Comparison of ENCODE assay signal across 9 cellular contexts in the genomic region with DNA sequence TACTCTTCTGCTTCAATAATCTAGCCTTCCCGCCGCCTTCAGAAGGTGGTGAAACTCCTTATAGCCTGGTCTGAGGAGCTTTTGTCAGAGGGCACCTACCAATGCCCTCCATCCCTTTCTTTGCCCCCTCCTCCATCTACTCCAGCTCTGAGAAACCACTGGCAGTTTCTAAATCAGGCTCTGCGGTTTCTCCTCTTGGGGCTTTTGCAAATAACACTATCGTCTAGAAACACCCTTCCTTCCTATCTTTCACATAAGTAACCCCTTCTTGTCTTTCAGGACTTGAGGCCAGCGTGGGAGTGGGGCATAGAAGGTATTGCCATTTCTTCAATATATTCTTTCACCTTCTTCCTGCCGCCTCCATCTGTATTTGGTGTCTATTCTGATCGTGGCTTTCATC. TPM values are rescaled to one million over a fixed set of nuclear protein-coding genes. Genes with fewer than 3 reads are reported as not detected.
DNase-seq lines count a peak whose midpoint lies in the region; ATAC-seq and TF ChIP-seq lines count a peak whose summit lies in the region.
"Had no signal": no experiment of that assay in that cellular context is flagged by ENCODE, and none has a peak within 500 bp of the region (broad histone marks: within the 10 kb centered on the region; RNA-seq: fewer than 3 reads in every experiment).

No MANE protein-coding gene starts in this region.

- peak overlapping the region; percentile 94 to 99 (median 97) for H3K27ac Mint-ChIP-seq in CD8-positive, alpha-beta memory T cell
- H3K27ac Mint-ChIP-seq in activated B cell treated with CpG ODN at 0.5 μM for 24 hours: peak overlapping the region; percentile 41
- peak overlapping the region; percentile 92 to 99 (median 96) for H3K27ac Mint-ChIP-seq in naive thymus-derived CD4-positive, alpha-beta T cell

- H3F3A ChIP-seq in SK-N-SH (replicated peaks; ENCODE audit: insufficient read depth): no peaks in the 10 kb centered on the region

- no peak overlapping the region for H3K4me2 ChIP-seq in SK-N-SH

- peak in 4 of 5 donors; percentile 2 to 48 (median 37) for DNase-seq in CD8-positive, alpha-beta memory T cell
- DNase-seq in HL-60 (ENCODE audit: low read depth in 1 of 2, low spot score in 1 of 2): peak in 1 of 2 experiments; percentile 87
- DNase-seq in activated B cell treated with CpG ODN at 0.5 μM for 24 hours: no peak
- DNase-seq in naive thymus-derived CD4-positive, alpha-beta T cell: peak in 7 of 9 donors; percentile 18 to 44 (median 32)
- DNase-seq in T1000 (lab: John Stamatoyannopoulos, UW): no peak
- DNase-seq in transverse colon: no peak
- DNase-seq in SK-N-SH: no peak

- peaks cover 0 to 3% (median 0%) of the 10 kb centered on the region in 3 donors for H3K36me3 Mint-ChIP-seq in CD8-positive, alpha-beta memory T cell
- H3K36me3 Mint-ChIP-seq in activated B cell treated with CpG ODN at 0.5 μM for 24 hours (ENCODE audit: low read depth): no peaks in the 10 kb centered on the region
- H3K36me3 Mint-ChIP-seq in naive thymus-derived CD4-positive, alpha-beta T cell: no peaks in the 10 kb centered on the region

- no peak for TF ChIP-seq POLR2A in transverse colon (IDR thresholded peaks at IDR 0.05)

- H3K4me3 ChIP-seq in CD8-positive, alpha-beta memory T cell (ENCODE audit: low read length): peak overlapping the region; percentile 65
- H3K4me3 ChIP-seq in HL-60 (replicated peaks; ENCODE audit: insufficient read depth, low read length) (peak overlapping the region; percentile 30), transverse colon (no peak overlapping the region), SK-N-SH (ENCODE audit: low read depth in 2 of 2, low read length in 1 of 2) (no peak overlapping the region)
- H3K4me3 ChIP-seq in naive thymus-derived CD4-positive, alpha-beta T cell (ENCODE audit: low read length): peak overlapping the region; percentile 73

- TF ChIP-seq CTCF in HL-60 (IDR thresholded peaks at IDR 0.05; ENCODE audit: insufficient read depth, low read length) (no peak), activated B cell treated with CpG ODN at 0.5 μM for 24 hours (IDR thresholded peaks at IDR 0.05) (no peak), transverse colon (IDR thresholded peaks at IDR 0.05) (no peak), SK-N-SH (IDR thresholded peaks at IDR 0.05) (no peak)

- peaks cover 0 to 3% (median 0%) of the 10 kb centered on the region in 5 donors for H3K9me3 Mint-ChIP-seq in CD8-positive, alpha-beta memory T cell
- H3K9me3 Mint-ChIP-seq in activated B cell treated with CpG ODN at 0.5 μM for 24 hours: no peaks in the 10 kb centered on the region
- peaks cover 0 to 3% (median 0%) of the 10 kb centered on the region in 11 donors for H3K9me3 Mint-ChIP-seq in naive thymus-derived CD4-positive, alpha-beta T cell

- no peaks in the 10 kb centered on the region for H3K27me3 ChIP-seq in CD8-positive, alpha-beta memory T cell (ENCODE audit: insufficient read depth, low read length, poor library complexity, severe bottlenecking)
- H3K27me3 ChIP-seq in HL-60 (ENCODE audit: insufficient read depth, poor library complexity, severe bottlenecking) (no peaks in the 10 kb centered on the region), transverse colon (no peaks in the 10 kb centered on the region), SK-N-SH (ENCODE audit: insufficient read depth) (peaks cover 7% of the 10 kb centered on the region)
- no peaks in the 10 kb centered on the region for H3K27me3 ChIP-seq in naive thymus-derived CD4-positive, alpha-beta T cell (ENCODE audit: control insufficient read depth in 2 of 2, insufficient read depth in 2 of 2, low read length in 2 of 2)

- no peaks in the 10 kb centered on the region for H3K9me2 ChIP-seq in SK-N-SH

- H4K20me1 ChIP-seq in SK-N-SH (ENCODE audit: insufficient read depth): no peaks in the 10 kb centered on the region

- POLR2A ChIA-PET in CD8-positive, alpha-beta memory T cell (lab: Charles Lee): interaction anchor here (0.6 to 1.1 kb wide), 2 partner anchors 92 to 528 kb away, joined by 3 read pairs; partner anchors contain the start of gene KDM6A
- POLR2A ChIA-PET in activated B cell treated with CpG ODN at 0.5 μM for 24 hours (lab: Charles Lee) (no interaction called here), SK-N-SH (lab: Yijun Ruan, JAX) (no interaction called here)
- POLR2A ChIA-PET in naive thymus-derived CD4-positive, alpha-beta T cell (lab: Charles Lee): interaction anchor here (0.8 to 1.0 kb wide), 4 partner anchors 9 to 90 kb away, joined by 3 to 5 read pairs (median 4); no protein-coding TSS in a partner anchor

- H3K79me2 ChIP-seq in SK-N-SH (ENCODE audit: insufficient read depth): no peaks in the 10 kb centered on the region

- H3K4me3 Mint-ChIP-seq in CD8-positive, alpha-beta memory T cell: peak overlapping the region; percentile 89 to 96 (median 91)
- H3K4me3 Mint-ChIP-seq in activated B cell treated with CpG ODN at 0.5 μM for 24 hours: peak overlapping the region; percentile 82
- H3K4me3 Mint-ChIP-seq in naive thymus-derived CD4-positive, alpha-beta T cell: peak overlapping the region; percentile 85 to 96 (median 92)

- ATAC-seq in activated B cell treated with CpG ODN at 0.5 μM for 24 hours (ENCODE audit: low read depth): no peak
- ATAC-seq in naive thymus-derived CD4-positive, alpha-beta T cell: peak; percentile 57
- no peak for ATAC-seq in HG02973 (IDR thresholded peaks at IDR 0.05; ENCODE audit: unreplicated experiment)

- H3K9me3 ChIP-seq in CD8-positive, alpha-beta memory T cell (ENCODE audit: low read length): no peaks in the 10 kb centered on the region
- no peaks in the 10 kb centered on the region for H3K9me3 ChIP-seq in naive thymus-derived CD4-positive, alpha-beta T cell (ENCODE audit: control insufficient read depth in 2 of 3, low read length in 3 of 3)
- no peaks in the 10 kb centered on the region for H3K9me3 ChIP-seq in transverse colon
- H3K9me3 ChIP-seq in SK-N-SH: no peaks in the 10 kb centered on the region

- TF ChIP-seq EP300 in transverse colon (IDR thresholded peaks at IDR 0.05; ENCODE audit: low read depth): no peak
- no peak for TF ChIP-seq EP300 in SK-N-SH (IDR thresholded peaks at IDR 0.05; ENCODE audit: borderline replicate concordance in 1 of 2, low read depth in 1 of 2, low read length in 1 of 2)

- peaks cover 5% of the 10 kb centered on the region for H3K4me1 ChIP-seq in CD8-positive, alpha-beta memory T cell (ENCODE audit: insufficient read depth, low read length)
- H3K4me1 ChIP-seq in naive thymus-derived CD4-positive, alpha-beta T cell (ENCODE audit: control insufficient read depth in 2 of 2, insufficient read depth in 2 of 2, low read length in 2 of 2): peaks cover 0 to 3% of the 10 kb centered on the region in 2 donors
- no peaks in the 10 kb centered on the region for H3K4me1 ChIP-seq in transverse colon
- H3K4me1 ChIP-seq in SK-N-SH (ENCODE audit: control insufficient read depth in 1 of 2, insufficient read depth in 2 of 2, low read depth in 1 of 2, low read length in 1 of 2): no peaks in the 10 kb centered on the region

- in situ Hi-C loops in transverse colon (cut with MboI; ENCODE audit: low pct_ligation_motif_present in 1 of 4, low pct_unique_long_range_greater_than_20kb in 1 of 4, low sequenced_read_pairs in 3 of 4): no loop called here

- peak overlapping the region; percentile 81 for H3K27ac ChIP-seq in CD8-positive, alpha-beta memory T cell (ENCODE audit: low read depth, low read length)
- H3K27ac ChIP-seq in HL-60 (replicated peaks) (peak overlapping the region; percentile 64), transverse colon (no peak overlapping the region), SK-N-SH (ENCODE audit: low read depth in 2 of 2, low read length in 1 of 2) (no peak overlapping the region)
- peak overlapping the region; percentile 84 for H3K27ac ChIP-seq in naive thymus-derived CD4-positive, alpha-beta T cell (ENCODE audit: low read depth, low read length)

- peaks cover 0 to 18% of the 10 kb centered on the region in 2 donors for H3K27me3 Mint-ChIP-seq in CD8-positive, alpha-beta memory T cell
- peaks cover 2% of the 10 kb centered on the region for H3K27me3 Mint-ChIP-seq in activated B cell treated with CpG ODN at 0.5 μM for 24 hours
- no peaks in the 10 kb centered on the region for H3K27me3 Mint-ChIP-seq in naive thymus-derived CD4-positive, alpha-beta T cell

- CTCF ChIA-PET in CD8-positive, alpha-beta memory T cell (lab: Charles Lee): interaction anchor here (1.5 kb wide), 1 partner anchor 99 kb away, joined by 7 read pairs; no protein-coding TSS in a partner anchor
- CTCF ChIA-PET in activated B cell treated with CpG ODN at 0.5 μM for 24 hours (lab: Charles Lee): no interaction called here
- CTCF ChIA-PET in naive thymus-derived CD4-positive, alpha-beta T cell (lab: Charles Lee): no interaction called here
- CTCF ChIA-PET in SK-N-SH (lab: Yijun Ruan, JAX): no interaction called here

- intact Hi-C loops in activated B cell treated with CpG ODN at 0.5 μM for 24 hours (cut with micrococcal nuclease): no loop called here
- intact Hi-C loops in naive thymus-derived CD4-positive, alpha-beta T cell (cut with micrococcal nuclease): loop anchor here (1.0 to 10.0 kb wide), 9 partner anchors 14 to 730 kb away; partner anchors contain the start of genes FUNDC1 (in 2 of the 2) and KDM6A (in 1 of the 2)
- intact Hi-C loops in transverse colon (cut with DNase I; ENCODE audit: low total_unique reads): no loop called here

- no peak for TF ChIP-seq RAD21 in SK-N-SH (IDR thresholded peaks at IDR 0.05; ENCODE audit: low read length)

- H3K9ac ChIP-seq in SK-N-SH: no peak overlapping the region

- no peak overlapping the region for H2AFZ ChIP-seq in SK-N-SH (ENCODE audit: low read depth)

- H3K36me3 ChIP-seq in CD8-positive, alpha-beta memory T cell (ENCODE audit: insufficient read depth, low read length): no peaks in the 10 kb centered on the region
- no peaks in the 10 kb centered on the region for H3K36me3 ChIP-seq in naive thymus-derived CD4-positive, alpha-beta T cell (ENCODE audit: control insufficient read depth in 2 of 3, insufficient read depth in 3 of 3, low read length in 3 of 3)
- H3K36me3 ChIP-seq in transverse colon (no peaks in the 10 kb centered on the region), SK-N-SH (replicated peaks in 1 of 2; ENCODE audit: control insufficient read depth in 1 of 2, insufficient read depth in 2 of 2, low read length in 1 of 2) (no peaks in the 10 kb centered on the region)

- WGBS in transverse colon (ENCODE audit: low coverage in 1 of 2), 2 donors: 41 to 52% methylated on average over 2 to 7 of the region's 7 CpGs
- 39% methylated on average over 7 of the region's 7 CpGs for WGBS in SK-N-SH (ENCODE audit: low lambda C conversion rate)

- H3K4me1 Mint-ChIP-seq in CD8-positive, alpha-beta memory T cell: peaks cover 22 to 34% (median 26%) of the 10 kb centered on the region in 3 donors
- peaks cover 12% of the 10 kb centered on the region for H3K4me1 Mint-ChIP-seq in activated B cell treated with CpG ODN at 0.5 μM for 24 hours
- peaks cover 11 to 58% (median 20%) of the 10 kb centered on the region in 7 donors for H3K4me1 Mint-ChIP-seq in naive thymus-derived CD4-positive, alpha-beta T cell

RNA-seq across cellular contexts. Expression of gene EFHC2, which starts 1.2 kb away (rescaled TPM):
- total RNA-seq in CD8-positive, alpha-beta memory T cell: under 1 TPM; 0.18 to 0.20 TPM
- 3.5 TPM for polyA plus RNA-seq in CD8-positive, alpha-beta memory T cell
- total RNA-seq in activated B cell treated with CpG ODN at 0.5 μM for 24 hours: not detected in 2 replicates
- total RNA-seq in naive thymus-derived CD4-positive, alpha-beta T cell: 1 to 10 TPM in 4 of 5 experiments, under 1 TPM in 1; 0.31 to 2.8 (median 1.7) TPM
- 1 to 10 TPM; 2.1 to 3.3 TPM for polyA plus RNA-seq in naive thymus-derived CD4-positive, alpha-beta T cell
- 1 to 10 TPM in 2 of 4 donors, not detected in 2; 1.6 TPM for total RNA-seq in transverse colon
- polyA plus RNA-seq in SK-N-SH (2012; rRNA removed): 0.03 TPM in 2 replicates
- polyA plus RNA-seq in SK-N-SH (2012; cell fraction: cytosol; rRNA removed): 0.06 and 0.07 TPM in 2 replicates
- 0.04 and 0.13 TPM in 2 replicates for polyA plus RNA-seq in SK-N-SH (2012; cell fraction: nucleus; rRNA removed)
- total RNA-seq: astrocyte had no signal

Comparison
In these comparisons a context has a peak if more than half of its experiments do, and no peak if none do; other contexts are left out.
1. DNase-seq: peak in CD8-positive, alpha-beta memory T cell (4 of 5) and naive thymus-derived CD4-positive, alpha-beta T cell (7 of 9); none in activated B cell treated with CpG ODN at 0.5 μM for 24 hours (single experiment), T1000 (single experiment), transverse colon (single experiment) and SK-N-SH (single experiment).
2. H3K27ac ChIP-seq: peak in CD8-positive, alpha-beta memory T cell (single experiment), HL-60 (single experiment) and naive thymus-derived CD4-positive, alpha-beta T cell (single experiment); none in transverse colon (0 of 4) and SK-N-SH (0 of 2).
3. H3K4me3 ChIP-seq: peak in CD8-positive, alpha-beta memory T cell (single experiment), HL-60 (single experiment) and naive thymus-derived CD4-positive, alpha-beta T cell (single experiment); none in transverse colon (0 of 4) and SK-N-SH (0 of 2).
4. H3K27ac Mint-ChIP-seq: peak in every context shown above with its lines; median percentile 97 in CD8-positive, alpha-beta memory T cell; 96 in naive thymus-derived CD4-positive, alpha-beta T cell; 41 in activated B cell treated with CpG ODN at 0.5 μM for 24 hours.
5. POLR2A ChIA-PET loops: an anchor here in CD8-positive, alpha-beta memory T cell (0.6 to 1.1 kb wide) and naive thymus-derived CD4-positive, alpha-beta T cell (0.8 to 1.0 kb wide); none called in activated B cell treated with CpG ODN at 0.5 μM for 24 hours and SK-N-SH.
6. intact Hi-C loops: an anchor here in naive thymus-derived CD4-positive, alpha-beta T cell (1.0 to 10.0 kb wide); none called in activated B cell treated with CpG ODN at 0.5 μM for 24 hours and transverse colon.
7. Peak in every context shown above with its lines, with median percentiles within 50 percentile points of each other: H3K4me3 Mint-ChIP-seq.